Comparison of ENCODE assay signal across 35 cellular contexts in the genomic region with DNA sequence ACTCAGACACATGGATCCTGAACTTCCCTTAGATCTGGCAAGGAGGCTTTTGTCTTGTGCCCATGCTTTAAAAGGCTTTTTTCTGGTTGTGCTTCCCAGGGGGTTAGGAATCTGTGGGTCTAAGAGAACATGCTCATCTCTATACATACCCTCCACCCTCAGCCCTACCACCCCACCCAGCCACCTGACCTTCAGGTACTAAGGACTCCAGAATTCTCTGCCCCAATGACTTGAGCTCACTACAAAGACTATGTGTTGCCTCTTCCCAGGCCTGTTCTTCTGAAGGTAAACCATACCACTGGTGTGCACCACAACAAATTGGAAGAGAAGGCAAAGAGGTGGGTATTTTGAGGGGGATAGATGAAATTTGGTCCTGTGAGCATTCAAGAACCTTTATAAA.
A peak's percentile ranks its signal among the peaks of the same experiment; 100 is the strongest.
DNase-seq lines count a peak whose midpoint lies in the region; ATAC-seq and TF ChIP-seq lines count a peak whose summit lies in the region.
"Had no signal": no experiment of that assay in that cellular context is flagged by ENCODE, and none has a peak within 500 bp of the region (broad histone marks: within the 10 kb centered on the region; RNA-seq: fewer than 3 reads in every experiment).

No MANE protein-coding gene starts in this region.

- TF ChIP-seq CTCF in nephron progenitor cell (IDR thresholded peaks at IDR 0.05): no peak
- TF ChIP-seq CTCF in neural progenitor cell (IDR thresholded peaks at IDR 0.05): no peak
- no peak for TF ChIP-seq CTCF in prostate gland (IDR thresholded peaks at IDR 0.05)

- no peak overlapping the region for H3K4me3 Mint-ChIP-seq in nephron progenitor cell
- H3K4me3 Mint-ChIP-seq in neural progenitor cell: no peak overlapping the region
- no peak overlapping the region for H3K4me3 Mint-ChIP-seq in stimulated activated effector memory CD8-positive, alpha-beta T cell treated with anti-CD3 and anti-CD28 coated beads, Interleukin-12 subunit alpha, Interleukin-12 subunit beta, amount 100 ng/mL, for 72 hours
- no peak overlapping the region for H3K4me3 Mint-ChIP-seq in stimulated activated memory B cell treated with anti-CD40 and anti-IgM and Interleukin-4, amounts not matched to agents 10 μg/mL and 1 μg/mL and 100 μg/mL, for 72 hours
- H3K4me3 Mint-ChIP-seq: B cell; CD14-positive monocyte; CD4-positive, alpha-beta memory T cell; CD4-positive, alpha-beta T cell; CD4-positive, CD25-positive, alpha-beta regulatory T cell; CD8-positive, alpha-beta memory T cell; CD8-positive, alpha-beta T cell had no signal

- no peak overlapping the region for H3K27ac ChIP-seq in neural progenitor cell
- H3K27ac ChIP-seq in prostate gland: no peak overlapping the region
- H3K27ac ChIP-seq: 22Rv1; A549; BLaER1; BLaER1 treated with 17β-estradiol and CSF1 and Interleukin-3, amounts not matched to agents 10 nM and 100 nM; C4-2B had no signal

- no peak for TF ChIP-seq POLR2A in prostate gland (IDR thresholded peaks at IDR 0.05)

- no peak overlapping the region for H3K4me2 ChIP-seq in neural progenitor cell
- H3K4me2 ChIP-seq: A549; BLaER1; BLaER1 treated with 17β-estradiol and CSF1 and Interleukin-3, amounts not matched to agents 10 nM and 100 nM had no signal

- H3K27me3 ChIP-seq in neural progenitor cell (no peaks in the 10 kb centered on the region), prostate gland (replicated peaks; ENCODE audit: insufficient read depth) (no peaks in the 10 kb centered on the region)
- H3K27me3 ChIP-seq: BE2C; BLaER1; BLaER1 treated with 17β-estradiol and CSF1 and Interleukin-3, amounts not matched to agents 10 nM and 100 nM had no signal

- no peaks in the 10 kb centered on the region for H3K36me3 Mint-ChIP-seq in nephron progenitor cell (ENCODE audit: low read depth)
- no peaks in the 10 kb centered on the region for H3K36me3 Mint-ChIP-seq in neural progenitor cell
- H3K36me3 Mint-ChIP-seq in stimulated activated effector memory CD8-positive, alpha-beta T cell treated with anti-CD3 and anti-CD28 coated beads, Interleukin-12 subunit alpha, Interleukin-12 subunit beta, amount 100 ng/mL, for 72 hours: no peaks in the 10 kb centered on the region
- no peaks in the 10 kb centered on the region for H3K36me3 Mint-ChIP-seq in stimulated activated memory B cell treated with anti-CD40 and anti-IgM and Interleukin-4, amounts not matched to agents 10 μg/mL and 1 μg/mL and 100 μg/mL, for 72 hours
- H3K36me3 Mint-ChIP-seq: CD14-positive monocyte; CD4-positive, alpha-beta memory T cell; CD4-positive, CD25-positive, alpha-beta regulatory T cell; CD8-positive, alpha-beta memory T cell; CD8-positive, alpha-beta T cell had no signal

- no peak for DNase-seq in nephron progenitor cell
- no peak for DNase-seq in neural progenitor cell (ENCODE audit: low spot score)
- no peak for DNase-seq in stimulated activated effector memory CD8-positive, alpha-beta T cell treated with anti-CD3 and anti-CD28 coated beads, Interleukin-12 subunit alpha, Interleukin-12 subunit beta, amount 100 ng/mL, for 72 hours (ENCODE audit: low spot score in 2 of 2)
- no peak for DNase-seq in NCI-H524 (lab: John Stamatoyannopoulos, UW)
- no peak for DNase-seq in activated CD8-positive, alpha-beta memory T cell treated with anti-CD3 and anti-CD28 coated beads, Interleukin-2, amount 50 U/mL, for 48 hours
- DNase-seq in prostate gland (ENCODE audit: low spot score): no peak
- DNase-seq: 8988T; ACHN; AML-193; BE2C; C1 segment of cervical spinal cord; Caco-2; Calu3; CD4-positive, alpha-beta memory T cell; CD4-positive, alpha-beta T cell; CD4-positive, CD25-positive, alpha-beta regulatory T cell; CD8-positive, alpha-beta memory T cell; CD8-positive, alpha-beta T cell; COR-L47; DMS 273 treated with DMSO at 0.1 percent for 48 hours; DMS153; DMS53; DMS79; DMS79 treated with DMSO at 0.1 percent for 48 hours; DND-41; EL had no signal

- H3K9ac ChIP-seq in neural progenitor cell: no peak overlapping the region
- H3K9ac ChIP-seq: BLaER1; BLaER1 treated with 17β-estradiol and CSF1 and Interleukin-3, amounts not matched to agents 10 nM and 100 nM had no signal

- H2AFZ ChIP-seq in neural progenitor cell (replicated peaks): no peak overlapping the region

- no peaks in the 10 kb centered on the region for H3K79me2 ChIP-seq in neural progenitor cell (ENCODE audit: low read depth)

- H3F3A ChIP-seq in neural progenitor cell (ENCODE audit: low read depth): no peaks in the 10 kb centered on the region

- peaks cover 29% of the 10 kb centered on the region for H3K4me1 Mint-ChIP-seq in nephron progenitor cell
- peaks cover 32% of the 10 kb centered on the region for H3K4me1 Mint-ChIP-seq in neural progenitor cell
- H3K4me1 Mint-ChIP-seq in stimulated activated effector memory CD8-positive, alpha-beta T cell treated with anti-CD3 and anti-CD28 coated beads, Interleukin-12 subunit alpha, Interleukin-12 subunit beta, amount 100 ng/mL, for 72 hours: no peaks in the 10 kb centered on the region
- no peaks in the 10 kb centered on the region for H3K4me1 Mint-ChIP-seq in stimulated activated memory B cell treated with anti-CD40 and anti-IgM and Interleukin-4, amounts not matched to agents 10 μg/mL and 1 μg/mL and 100 μg/mL, for 72 hours
- H3K4me1 Mint-ChIP-seq: B cell; CD14-positive monocyte; CD4-positive, alpha-beta memory T cell; CD4-positive, CD25-positive, alpha-beta regulatory T cell; CD8-positive, alpha-beta memory T cell had no signal

- H3K27me3 Mint-ChIP-seq in nephron progenitor cell (ENCODE audit: low read depth, poor library complexity) (no peaks in the 10 kb centered on the region), neural progenitor cell (ENCODE audit: insufficient read depth, low read depth) (peaks cover 2% of the 10 kb centered on the region)
- no peaks in the 10 kb centered on the region for H3K27me3 Mint-ChIP-seq in stimulated activated memory B cell treated with anti-CD40 and anti-IgM and Interleukin-4, amounts not matched to agents 10 μg/mL and 1 μg/mL and 100 μg/mL, for 72 hours
- H3K27me3 Mint-ChIP-seq: B cell; CD4-positive, CD25-positive, alpha-beta regulatory T cell had no signal

- H3K4me3 ChIP-seq in neural progenitor cell (no peak overlapping the region), prostate gland (no peak overlapping the region)
- H3K4me3 ChIP-seq: A549; BLaER1; BLaER1 treated with 17β-estradiol and CSF1 and Interleukin-3, amounts not matched to agents 10 nM and 100 nM had no signal

- H3K27ac Mint-ChIP-seq in nephron progenitor cell (peak overlapping the region; percentile 33), neural progenitor cell (peak overlapping the region; percentile 59)
- H3K27ac Mint-ChIP-seq in stimulated activated effector memory CD8-positive, alpha-beta T cell treated with anti-CD3 and anti-CD28 coated beads, Interleukin-12 subunit alpha, Interleukin-12 subunit beta, amount 100 ng/mL, for 72 hours: no peak overlapping the region
- H3K27ac Mint-ChIP-seq in stimulated activated memory B cell treated with anti-CD40 and anti-IgM and Interleukin-4, amounts not matched to agents 10 μg/mL and 1 μg/mL and 100 μg/mL, for 72 hours: no peak overlapping the region
- H3K27ac Mint-ChIP-seq: B cell; CD4-positive, alpha-beta memory T cell; CD4-positive, alpha-beta T cell; CD4-positive, CD25-positive, alpha-beta regulatory T cell; CD8-positive, alpha-beta memory T cell; CD8-positive, alpha-beta T cell had no signal

- intact Hi-C loops in prostate gland (cut with DNase I): no loop called here

- H3K9me3 ChIP-seq in neural progenitor cell (ENCODE audit: low read depth) (no peaks in the 10 kb centered on the region), prostate gland (no peaks in the 10 kb centered on the region)
- H3K9me3 ChIP-seq: A549; BE2C; BLaER1; BLaER1 treated with 17β-estradiol and CSF1 and Interleukin-3, amounts not matched to agents 10 nM and 100 nM; Caco-2 had no signal

- H4K20me1 ChIP-seq in neural progenitor cell (ENCODE audit: low read depth): no peaks in the 10 kb centered on the region
- H4K20me1 ChIP-seq: BLaER1; BLaER1 treated with 17β-estradiol and CSF1 and Interleukin-3, amounts not matched to agents 10 nM and 100 nM had no signal

- H3K4me1 ChIP-seq in neural progenitor cell (peaks cover 4% of the 10 kb centered on the region), prostate gland (replicated peaks) (no peaks in the 10 kb centered on the region)
- H3K4me1 ChIP-seq: A549, BE2C, Caco-2 had no signal

- H3K9me3 Mint-ChIP-seq in nephron progenitor cell (no peaks in the 10 kb centered on the region), neural progenitor cell (no peaks in the 10 kb centered on the region)
- H3K9me3 Mint-ChIP-seq in stimulated activated effector memory CD8-positive, alpha-beta T cell treated with anti-CD3 and anti-CD28 coated beads, Interleukin-12 subunit alpha, Interleukin-12 subunit beta, amount 100 ng/mL, for 72 hours: no peaks in the 10 kb centered on the region
- peaks cover 4% of the 10 kb centered on the region for H3K9me3 Mint-ChIP-seq in stimulated activated memory B cell treated with anti-CD40 and anti-IgM and Interleukin-4, amounts not matched to agents 10 μg/mL and 1 μg/mL and 100 μg/mL, for 72 hours
- H3K9me3 Mint-ChIP-seq: CD4-positive, alpha-beta memory T cell; CD4-positive, alpha-beta T cell; CD8-positive, alpha-beta T cell had no signal

- H3K36me3 ChIP-seq in neural progenitor cell (no peaks in the 10 kb centered on the region), prostate gland (no peaks in the 10 kb centered on the region)
- H3K36me3 ChIP-seq: BE2C; BLaER1; BLaER1 treated with 17β-estradiol and CSF1 and Interleukin-3, amounts not matched to agents 10 nM and 100 nM had no signal

- ATAC-seq in stimulated activated effector memory CD8-positive, alpha-beta T cell treated with anti-CD3 and anti-CD28 coated beads, Interleukin-12 subunit alpha, Interleukin-12 subunit beta, amount 100 ng/mL, for 72 hours: peak; percentile 60
- peak; percentile 50 for ATAC-seq in stimulated activated memory B cell treated with anti-CD40 and anti-IgM and Interleukin-4, amounts not matched to agents 10 μg/mL and 1 μg/mL and 100 μg/mL, for 72 hours
- no peak for ATAC-seq in HG02981 (IDR thresholded peaks at IDR 0.05; ENCODE audit: unreplicated experiment)
- ATAC-seq: A549; CD8-positive, alpha-beta T cell had no signal

Comparison
In these comparisons a context has a peak if more than half of its experiments do, and no peak if none do; other contexts are left out.
1. H3K27ac Mint-ChIP-seq: peak in nephron progenitor cell (single experiment) and neural progenitor cell (single experiment); none in stimulated activated effector memory CD8-positive, alpha-beta T cell treated with anti-CD3 and anti-CD28 coated beads, Interleukin-12 subunit alpha, Interleukin-12 subunit beta, amount 100 ng/mL, for 72 hours (single experiment) and stimulated activated memory B cell treated with anti-CD40 and anti-IgM and Interleukin-4, amounts not matched to agents 10 μg/mL and 1 μg/mL and 100 μg/mL, for 72 hours (single experiment).